ENCODE assay signal across 9 cellular contexts in genomic region chr6:158815915-158816314, GRCh38. TPM values are rescaled to one million over a fixed set of nuclear protein-coding genes. Genes with fewer than 3 reads are reported as not detected.
A peak's percentile ranks its signal among the peaks of the same experiment; 100 is the strongest.
DNase-seq lines count a peak whose midpoint lies in the region; ATAC-seq and TF ChIP-seq lines count a peak whose summit lies in the region.
"Had no signal": no experiment of that assay in that cellular context is flagged by ENCODE, and none has a peak within 500 bp of the region (broad histone marks: within the 10 kb centered on the region; RNA-seq: fewer than 3 reads in every experiment).

No MANE protein-coding gene starts in this region.

- peaks cover 66% of the 10 kb centered on the region for H3K36me3 ChIP-seq in MG63

- peak overlapping the region; percentile 99 for H3K4me3 Mint-ChIP-seq in CD4-positive, alpha-beta T cell
- H3K4me3 Mint-ChIP-seq in naive B cell = peak overlapping the region; percentile 87 to 100 (median 99)

- H3K4me3 ChIP-seq in MG63 = peak overlapping the region; percentile 74
- H3K4me3 ChIP-seq in dorsolateral prefrontal cortex = peak overlapping the region in 49 of 59 donors; percentile 0 to 88 (median 74)
- H3K4me3 ChIP-seq in foreskin fibroblast (ENCODE audit: low read depth in 1 of 2, low read length in 2 of 2) = no peak overlapping the region

- CTCF ChIA-PET in CD4-positive, alpha-beta T cell (lab: Charles Lee) = interaction anchor here (2.4 kb wide), 1 partner anchor 54 kb away, joined by 9 read pairs; no protein-coding TSS in a partner anchor

- H3K27ac Mint-ChIP-seq in CD4-positive, alpha-beta T cell = peak overlapping the region; percentile 95
- peak overlapping the region; percentile 96 to 100 (median 99) for H3K27ac Mint-ChIP-seq in naive B cell

- H3K9me3 ChIP-seq in CD4-positive, alpha-beta T cell (ENCODE audit: control insufficient read depth, low read length) = no peaks in the 10 kb centered on the region
- no peaks in the 10 kb centered on the region for H3K9me3 ChIP-seq in MG63

- H3K36me3 Mint-ChIP-seq in CD4-positive, alpha-beta T cell (ENCODE audit: low read depth) = peaks cover 70% of the 10 kb centered on the region
- peaks cover 37 to 44% of the 10 kb centered on the region in 2 donors for H3K36me3 Mint-ChIP-seq in naive B cell

- peaks cover 3% of the 10 kb centered on the region for H3K9me3 Mint-ChIP-seq in CD4-positive, alpha-beta T cell
- peaks cover 0 to 3% (median 0%) of the 10 kb centered on the region in 7 donors for H3K9me3 Mint-ChIP-seq in naive B cell

- no peaks in the 10 kb centered on the region for H3K27me3 ChIP-seq in CD4-positive, alpha-beta T cell (ENCODE audit: control insufficient read depth, insufficient read depth, low read length)
- H3K27me3 ChIP-seq in MG63 = no peaks in the 10 kb centered on the region
- peaks cover 0 to 33% (median 4%) of the 10 kb centered on the region in 45 donors for H3K27me3 ChIP-seq in dorsolateral prefrontal cortex

- no peak for TF ChIP-seq CTCF in CD4-positive, alpha-beta T cell (IDR thresholded peaks at IDR 0.05)
- no peak for TF ChIP-seq CTCF in dorsolateral prefrontal cortex (IDR thresholded peaks at IDR 0.05 in 54 of 56, conservative IDR thresholded peaks at IDR 0.05 in 2 of 56; ENCODE audit: low read depth in 1 of 56, partially characterized antibody in 56 of 56)
- TF ChIP-seq CTCF in GM13976 (IDR thresholded peaks at IDR 0.05; ENCODE audit: borderline replicate concordance, control extremely low read depth, extremely low read depth, insufficient read depth, missing control alignments) = no peak
- no peak for TF ChIP-seq CTCF in foreskin fibroblast (IDR thresholded peaks at IDR 0.05; ENCODE audit: low read depth, low read length)

- DNase-seq in CD4-positive, alpha-beta T cell = no peak
- DNase-seq in MG63 (no peak), dorsolateral prefrontal cortex (no peak), naive B cell (no peak), GM13976 (ENCODE audit: low spot score) (no peak), NCI-H1105 (lab: John Stamatoyannopoulos, UW) (no peak), foreskin fibroblast (no peak)
- DNase-seq: central memory CD4-positive, alpha-beta T cell had no signal

- intact Hi-C loops in CD4-positive, alpha-beta T cell (cut with DNase I, micrococcal nuclease) = loop anchor here in 1 of 2 experiments (2.0 to 5.0 kb wide), 2 partner anchors 13 to 39 kb away; no protein-coding TSS in a partner anchor
- intact Hi-C loops in dorsolateral prefrontal cortex (cut with DNase I) = loop anchor here in 1 of 2 donors (10.0 kb wide), 1 partner anchor 101 kb away; no protein-coding TSS in a partner anchor

- in situ Hi-C loops in GM13976 (cut with MboI; ENCODE audit: low sequenced_read_pairs, unreplicated experiment) = no loop called here

- peaks cover 76% of the 10 kb centered on the region for H3K4me1 Mint-ChIP-seq in CD4-positive, alpha-beta T cell (ENCODE audit: low read depth)
- H3K4me1 Mint-ChIP-seq in naive B cell = peaks cover 48 to 75% (median 68%) of the 10 kb centered on the region in 3 donors

- ATAC-seq in CD4-positive, alpha-beta T cell (ENCODE audit: poor library complexity) = no peak
- no peak for ATAC-seq in naive B cell (ENCODE audit: low read depth in 2 of 2)
- no peak for ATAC-seq in GM18861 (IDR thresholded peaks at IDR 0.05; ENCODE audit: unreplicated experiment)

- H3K27me3 Mint-ChIP-seq in CD4-positive, alpha-beta T cell = no peaks in the 10 kb centered on the region
- H3K27me3 Mint-ChIP-seq in naive B cell = no peaks in the 10 kb centered on the region

- peak overlapping the region; percentile 97 for H3K27ac ChIP-seq in CD4-positive, alpha-beta T cell (ENCODE audit: low read depth, low read length)
- peak overlapping the region in 2 of 59 donors; percentile 38 to 61 for H3K27ac ChIP-seq in dorsolateral prefrontal cortex

- POLR2A ChIA-PET in CD4-positive, alpha-beta T cell (lab: Charles Lee) = interaction anchor here (1.1 to 2.6 kb wide), 4 partner anchors 38 to 228 kb away, joined by 3 to 33 read pairs (median 4); no protein-coding TSS in a partner anchor

RNA-seq across cellular contexts. Expression of gene EZR, which starts 3.3 kb away (rescaled TPM):
- total RNA-seq in CD4-positive, alpha-beta T cell = 100 to 1,000 TPM; 434 to 449 TPM
- total RNA-seq in MG63 (2014; rRNA removed; shearing (Covaris generic); ENCODE audit: low replicate concordance) = 226 and 236 TPM in 2 replicates
- 100 to 1,000 TPM in 20 of 120 experiments, 10 to 100 TPM in 100; 41.2 to 336 (median 78.7) TPM for total RNA-seq in dorsolateral prefrontal cortex
- polyA plus RNA-seq in naive B cell (ENCODE audit: low read depth in 6 of 6) = 100 to 1,000 TPM; 463 to 555 (median 516) TPM

Comparison
In these comparisons a context has a peak if more than half of its experiments do, and no peak if none do; other contexts are left out.
1. H3K4me3 ChIP-seq: peak in MG63 (single experiment) and dorsolateral prefrontal cortex (49 of 59); none in foreskin fibroblast (0 of 2).